15 cellular contexts compared by ENCODE assay signal in genomic region chr7:47725031-47725780, GRCh38.
DNase-seq lines count a peak whose midpoint lies in the region; ATAC-seq and TF ChIP-seq lines count a peak whose summit lies in the region.
"Had no signal": no experiment of that assay in that cellular context is flagged by ENCODE, and none has a peak within 500 bp of the region (broad histone marks: within the 10 kb centered on the region; RNA-seq: fewer than 3 reads in every experiment).

No MANE protein-coding gene starts in this region.

- H3K4me3 ChIP-seq in Peyer's patch: no peak overlapping the region
- H3K4me3 ChIP-seq in fibroblast of lung (replicated peaks in 1 of 4; ENCODE audit: control extremely low read depth in 1 of 4, insufficient read depth in 1 of 4, low read depth in 3 of 4, low read length in 4 of 4): no peak overlapping the region
- H3K4me3 ChIP-seq: GM12878, SK-N-MC had no signal

- H2AFZ ChIP-seq in fibroblast of lung (ENCODE audit: low read length): peak overlapping the region; percentile 36

- H3K4me3 Mint-ChIP-seq in osteocyte (ENCODE audit: unreplicated experiment): no peak overlapping the region
- H3K4me3 Mint-ChIP-seq in activated CD4-positive, alpha-beta memory T cell treated with anti-CD3 and anti-CD28 coated beads, Interleukin-2, amount 10 ng/mL, durations not matched to agents 7 days and 5 days: no peak overlapping the region
- H3K4me3 Mint-ChIP-seq: CD8-positive, alpha-beta T cell had no signal

- H3K27me3 ChIP-seq in Peyer's patch (no peaks in the 10 kb centered on the region), fibroblast of lung (ENCODE audit: control insufficient read depth, insufficient read depth, low read length) (no peaks in the 10 kb centered on the region)

- H3K4me1 ChIP-seq in Peyer's patch: peaks cover 0 to 25% (median 9%) of the 10 kb centered on the region in 4 donors
- H3K4me1 ChIP-seq in fibroblast of lung (ENCODE audit: control insufficient read depth, extremely low read depth, insufficient read depth, low read length): peaks cover 12% of the 10 kb centered on the region

- H3K27ac ChIP-seq in Peyer's patch (peak overlapping the region in 1 of 4 donors; percentile 75), fibroblast of lung (ENCODE audit: insufficient read depth, low read length) (peak overlapping the region; percentile 24)
- H3K27ac ChIP-seq: SK-N-MC had no signal

- no peaks in the 10 kb centered on the region for H3K36me3 ChIP-seq in Peyer's patch
- no peaks in the 10 kb centered on the region for H3K36me3 ChIP-seq in fibroblast of lung (ENCODE audit: control insufficient read depth, insufficient read depth, low read length)

- POLR2A ChIA-PET in activated CD4-positive, alpha-beta memory T cell treated with anti-CD3 and anti-CD28 coated beads, Interleukin-2, amount 10 ng/mL, durations not matched to agents 7 days and 5 days (lab: Charles Lee): no interaction called here

- TF ChIP-seq CTCF in Peyer's patch (IDR thresholded peaks at IDR 0.05) (no peak), fibroblast of lung (conservative IDR thresholded peaks at IDR 0.05 in 1 of 2, IDR thresholded peaks at IDR 0.05 in 1 of 2; ENCODE audit: low read depth in 1 of 2, low read length in 2 of 2) (no peak), osteocyte (IDR thresholded peaks at IDR 0.05) (no peak)

- no peak overlapping the region for H3K9ac ChIP-seq in fibroblast of lung (ENCODE audit: insufficient read depth, low read length)

- no peaks in the 10 kb centered on the region for H3K36me3 Mint-ChIP-seq in osteocyte (ENCODE audit: unreplicated experiment)
- no peaks in the 10 kb centered on the region for H3K36me3 Mint-ChIP-seq in activated CD4-positive, alpha-beta memory T cell treated with anti-CD3 and anti-CD28 coated beads, Interleukin-2, amount 10 ng/mL, durations not matched to agents 7 days and 5 days (ENCODE audit: low read depth)
- H3K36me3 Mint-ChIP-seq: CD8-positive, alpha-beta T cell had no signal

- peak in 2 of 3 donors; percentile 80 to 83 for DNase-seq in Peyer's patch
- DNase-seq in fibroblast of lung (ENCODE audit: low read depth in 2 of 2): peak in 1 of 2 donors; percentile 61
- DNase-seq in osteocyte (ENCODE audit: extremely low spot score, unreplicated experiment): peak; percentile 66
- DNase-seq in HUDEP-2 (lab: John Stamatoyannopoulos, UW; ENCODE audit: unreplicated experiment in 76 of 76): no peak
- DNase-seq in hippocampal formation (lab: John Stamatoyannopoulos, UW): no peak
- DNase-seq in activated CD4-positive, alpha-beta memory T cell treated with anti-CD3 and anti-CD28 coated beads, Interleukin-2, amount 10 ng/mL, durations not matched to agents 7 days and 5 days: no peak
- no peak for DNase-seq in cerebellum (ENCODE audit: low spot score)
- DNase-seq: amygdala; CD8-positive, alpha-beta T cell; left cardiac atrium; NCI-H2227 treated with DMSO at 0.1 percent for 48 hours; retina had no signal

- peak overlapping the region; percentile 89 for H3K27ac Mint-ChIP-seq in osteocyte (ENCODE audit: unreplicated experiment)
- no peak overlapping the region for H3K27ac Mint-ChIP-seq in activated CD4-positive, alpha-beta memory T cell treated with anti-CD3 and anti-CD28 coated beads, Interleukin-2, amount 10 ng/mL, durations not matched to agents 7 days and 5 days
- H3K27ac Mint-ChIP-seq: CD8-positive, alpha-beta T cell had no signal

- H3K4me2 ChIP-seq in fibroblast of lung (ENCODE audit: extremely low read depth, insufficient read depth, low read length): peak overlapping the region; percentile 33

- H4K20me1 ChIP-seq in fibroblast of lung (ENCODE audit: control insufficient read depth, extremely low read depth, insufficient read depth, low read length): no peaks in the 10 kb centered on the region

- peaks cover 39% of the 10 kb centered on the region for H3K4me1 Mint-ChIP-seq in osteocyte (ENCODE audit: unreplicated experiment)
- H3K4me1 Mint-ChIP-seq in activated CD4-positive, alpha-beta memory T cell treated with anti-CD3 and anti-CD28 coated beads, Interleukin-2, amount 10 ng/mL, durations not matched to agents 7 days and 5 days: no peaks in the 10 kb centered on the region

- no peaks in the 10 kb centered on the region for H3K9me3 Mint-ChIP-seq in osteocyte (ENCODE audit: unreplicated experiment)
- H3K9me3 Mint-ChIP-seq in activated CD4-positive, alpha-beta memory T cell treated with anti-CD3 and anti-CD28 coated beads, Interleukin-2, amount 10 ng/mL, durations not matched to agents 7 days and 5 days: no peaks in the 10 kb centered on the region
- H3K9me3 Mint-ChIP-seq: CD8-positive, alpha-beta T cell had no signal

- no peaks in the 10 kb centered on the region for H3K79me2 ChIP-seq in fibroblast of lung (ENCODE audit: control insufficient read depth, insufficient read depth, low read length)

- no peak for TF ChIP-seq POLR2A in Peyer's patch (IDR thresholded peaks at IDR 0.05)

- CTCF ChIA-PET in activated CD4-positive, alpha-beta memory T cell treated with anti-CD3 and anti-CD28 coated beads, Interleukin-2, amount 10 ng/mL, durations not matched to agents 7 days and 5 days (lab: Charles Lee): no interaction called here

- H3K27me3 Mint-ChIP-seq in osteocyte (ENCODE audit: unreplicated experiment): no peaks in the 10 kb centered on the region
- no peaks in the 10 kb centered on the region for H3K27me3 Mint-ChIP-seq in activated CD4-positive, alpha-beta memory T cell treated with anti-CD3 and anti-CD28 coated beads, Interleukin-2, amount 10 ng/mL, durations not matched to agents 7 days and 5 days

- H3K9me3 ChIP-seq in Peyer's patch (no peaks in the 10 kb centered on the region), fibroblast of lung (ENCODE audit: control insufficient read depth, insufficient read depth, low read depth, low read length) (no peaks in the 10 kb centered on the region)

- ATAC-seq in GM18868 (IDR thresholded peaks at IDR 0.05; ENCODE audit: unreplicated experiment): peak; percentile 61
- ATAC-seq: CD8-positive, alpha-beta T cell; GM12878; left cardiac atrium had no signal

Comparison
In these comparisons a context has a peak if more than half of its experiments do, and no peak if none do; other contexts are left out.
1. DNase-seq: peak in Peyer's patch (2 of 3) and osteocyte (single experiment); none in HUDEP-2 (0 of 76), hippocampal formation (0 of 2), activated CD4-positive, alpha-beta memory T cell treated with anti-CD3 and anti-CD28 coated beads, Interleukin-2, amount 10 ng/mL, durations not matched to agents 7 days and 5 days (single experiment) and cerebellum (single experiment).